ENCODE assay signal across 20 cellular contexts in genomic region chr3:143067201-143067600, GRCh38.
"Had no signal": no experiment of that assay in that cellular context is flagged by ENCODE, and none has a peak within 500 bp of the region (broad histone marks: within the 10 kb centered on the region; RNA-seq: fewer than 3 reads in every experiment).

No MANE protein-coding gene starts in this region.

- H3K27me3 Mint-ChIP-seq: memory B cell, naive B cell had no signal

- DNase-seq: activated CD4-positive, alpha-beta T cell treated with anti-CD3 and anti-CD28 coated beads, Interleukin-2, amount 50 U/mL, for 1 hour; activated CD8-positive, alpha-beta memory T cell treated with anti-CD3 and anti-CD28 coated beads, Interleukin-2, amount 50 U/mL, for 4 hours; activated gamma-delta T cell treated with Interleukin-2 at 50 U/mL for 16 hours; activated T-cell treated with anti-CD3 and anti-CD28 coated beads, Interleukin-2, amount 50 U/mL, for 72 hours; amniotic stem cell; effector CD8-positive, alpha-beta T cell; head of caudate nucleus; kidney glomerular epithelial cell; mucosa of descending colon; naive B cell; sigmoid colon; stimulated activated naive CD4-positive, alpha-beta T cell; uterus had no signal

- H3K9me3 ChIP-seq: mucosa of descending colon, neutrophil, sigmoid colon, tibial nerve, uterus had no signal

- H3K9me3 Mint-ChIP-seq: activated naive CD4-positive, alpha-beta T cell treated with anti-CD3 and anti-CD28 coated beads, Interleukin-2, amount 50 U/mL, for 72 hours; activated T-cell treated with anti-CD3 and anti-CD28 coated beads, Interleukin-2, amount 50 U/mL, for 72 hours; memory B cell; naive B cell; T-helper 1 cell treated with Interleukin-12 subunit alpha and Interleukin-12 subunit beta and Interleukin-4 antibody, amounts not matched to agents 30 μg/mL and 1 μg/mL, for 36 hours had no signal

- ATAC-seq: activated CD4-positive, CD25-positive, alpha-beta regulatory T cell treated with anti-CD3 and anti-CD28 coated beads, Interleukin-2, amount 50 U/mL, for 24 hours; activated naive CD4-positive, alpha-beta T cell treated with anti-CD3 and anti-CD28 coated beads, Interleukin-2, amount 50 U/mL, for 72 hours; activated T-cell treated with anti-CD3 and anti-CD28 coated beads, Interleukin-2, amount 50 U/mL, for 72 hours; esophagus mucosa; mucosa of descending colon had no signal

- H3K27ac Mint-ChIP-seq: activated naive CD4-positive, alpha-beta T cell treated with anti-CD3 and anti-CD28 coated beads, Interleukin-2, amount 50 U/mL, for 72 hours; activated T-cell treated with anti-CD3 and anti-CD28 coated beads, Interleukin-2, amount 50 U/mL, for 72 hours; memory B cell; T-helper 1 cell treated with Interleukin-12 subunit alpha and Interleukin-12 subunit beta and Interleukin-4 antibody, amounts not matched to agents 30 μg/mL and 1 μg/mL, for 36 hours had no signal

- H3K36me3 Mint-ChIP-seq: memory B cell, naive B cell had no signal

- H3K4me3 Mint-ChIP-seq: activated T-cell treated with anti-CD3 and anti-CD28 coated beads, Interleukin-2, amount 50 U/mL, for 72 hours; memory B cell; naive B cell; T-helper 1 cell treated with Interleukin-12 subunit alpha and Interleukin-12 subunit beta and Interleukin-4 antibody, amounts not matched to agents 30 μg/mL and 1 μg/mL, for 36 hours had no signal

- H3K27me3 ChIP-seq: neutrophil, sigmoid colon, tibial nerve, uterus had no signal

- H3K27ac ChIP-seq: neutrophil, sigmoid colon, tibial nerve, uterus had no signal

- H3K4me3 ChIP-seq: mucosa of descending colon, sigmoid colon, tibial nerve, uterus had no signal

- H3K4me1 ChIP-seq: tibial nerve had no signal
